ENCODE assay signal across 23 cellular contexts in genomic region chr7:101428093-101428866, GRCh38.
A peak's percentile ranks its signal among the peaks of the same experiment; 100 is the strongest.
DNase-seq lines count a peak whose midpoint lies in the region; ATAC-seq, FAIRE-seq and TF ChIP-seq lines count a peak whose summit lies in the region.
"Had no signal": no experiment of that assay in that cellular context is flagged by ENCODE, and none has a peak within 500 bp of the region (broad histone marks: within the 10 kb centered on the region; RNA-seq: fewer than 3 reads in every experiment).

No MANE protein-coding gene starts in this region.

- peak; percentile 29 for DNase-seq in NK-92 treated with Interleukin-12 subunit alpha and Interleukin-12 subunit beta, amount 100 ng/mL, for 24 hours (lab: John Stamatoyannopoulos, UW)
- no peak for DNase-seq in NK-92 (lab: John Stamatoyannopoulos, UW; ENCODE audit: unreplicated experiment)
- DNase-seq in KBM-7 = peak; percentile 24
- DNase-seq in K562 (ENCODE audit: extremely low read depth in 1 of 4, low spot score in 3 of 4) = no peak
- no peak for DNase-seq in neural progenitor cell (ENCODE audit: low spot score)
- no peak for DNase-seq in CD4-positive, alpha-beta memory T cell
- no peak for DNase-seq in GM12892 (ENCODE audit: insufficient read length)
- DNase-seq: 8988T; CD4-positive, alpha-beta T cell; DMS153; GDM1; IMR-90; NCI-H1048; NCI-H1436; NCI-H2029; NCI-H2171; NCI-H446; NCI-H526 treated with DMSO at 0.1 percent for 48 hours; OCI-M1; Right ventricle myocardium superior had no signal

- peaks cover 3% of the 10 kb centered on the region for H3K4me1 Mint-ChIP-seq in neural progenitor cell
- peaks cover 0 to 3% (median 3%) of the 10 kb centered on the region in 4 donors for H3K4me1 Mint-ChIP-seq in CD4-positive, alpha-beta memory T cell

- H3K36me3 ChIP-seq in K562 (ENCODE audit: control insufficient read depth, insufficient read depth, low read length) = no peaks in the 10 kb centered on the region
- H3K36me3 ChIP-seq in neural progenitor cell = no peaks in the 10 kb centered on the region
- no peaks in the 10 kb centered on the region for H3K36me3 ChIP-seq in CD4-positive, alpha-beta memory T cell (ENCODE audit: insufficient read depth, low read length)

- H3K36me3 Mint-ChIP-seq in neural progenitor cell = peaks cover 7% of the 10 kb centered on the region
- no peaks in the 10 kb centered on the region for H3K36me3 Mint-ChIP-seq in CD4-positive, alpha-beta memory T cell

- H3K27me3 Mint-ChIP-seq in neural progenitor cell (ENCODE audit: insufficient read depth, low read depth) = no peaks in the 10 kb centered on the region
- H3K27me3 Mint-ChIP-seq in CD4-positive, alpha-beta memory T cell = peaks cover 6 to 9% of the 10 kb centered on the region in 2 donors

- in situ Hi-C loops in KBM-7 (cut with MboI; ENCODE audit: low pct_unique_long_range_greater_than_20kb, low sequenced_read_pairs) = no loop called here
- in situ Hi-C loops in K562 (cut with MboI) = no loop called here

- BruUV-seq in K562 (replicated peaks; lab: Mats Ljungman, UMichigan) = no TSS peak

- ATAC-seq in K562 (no peak), HG03095 (IDR thresholded peaks at IDR 0.05; ENCODE audit: unreplicated experiment) (no peak)

- H3K27ac ChIP-seq in K562 (ENCODE audit: extremely low read depth, low read depth, low read length) (no peak overlapping the region), neural progenitor cell (no peak overlapping the region)
- H3K27ac ChIP-seq in CD4-positive, alpha-beta memory T cell (ENCODE audit: low read depth, low read length) = no peak overlapping the region
- H3K27ac ChIP-seq: HL-60 had no signal

- H3F3A ChIP-seq in neural progenitor cell (ENCODE audit: low read depth) = no peaks in the 10 kb centered on the region

- H3K4me3 ChIP-seq in K562 (no peak overlapping the region), neural progenitor cell (no peak overlapping the region)
- no peak overlapping the region for H3K4me3 ChIP-seq in CD4-positive, alpha-beta memory T cell (ENCODE audit: low read length in 2 of 2)

- FAIRE-seq in K562 (lab: Jason Lieb, UNC) (peak; percentile 63), GM12892 (lab: Jason Lieb, UNC) (no peak)
- FAIRE-seq: H1 had no signal

- no peak overlapping the region for H3K9ac ChIP-seq in K562 (ENCODE audit: insufficient read depth in 1 of 2, low read depth in 2 of 2, low read length in 2 of 2)
- no peak overlapping the region for H3K9ac ChIP-seq in neural progenitor cell

- TF ChIP-seq POLR2A in K562 (conservative IDR thresholded peaks at IDR 0.05) (no peak), GM12892 (IDR thresholded peaks at IDR 0.05; ENCODE audit: low read depth, low read length) (no peak)

- peaks cover 22 to 67% of the 10 kb centered on the region in 2 experiments for H3K27me3 ChIP-seq in K562 (ENCODE audit: control insufficient read depth in 2 of 2, insufficient read depth in 2 of 2, low read length in 2 of 2)
- no peaks in the 10 kb centered on the region for H3K27me3 ChIP-seq in neural progenitor cell
- H3K27me3 ChIP-seq in CD4-positive, alpha-beta memory T cell (ENCODE audit: insufficient read depth, low read length) = no peaks in the 10 kb centered on the region

- H3K79me2 ChIP-seq in K562 (ENCODE audit: control insufficient read depth, insufficient read depth, low read length) (no peaks in the 10 kb centered on the region), neural progenitor cell (ENCODE audit: low read depth) (no peaks in the 10 kb centered on the region)

- TF ChIP-seq CTCF in K562 (IDR thresholded peaks at IDR 0.05 in 2 of 3, conservative IDR thresholded peaks at IDR 0.05 in 1 of 3; ENCODE audit: insufficient read depth in 2 of 3, low read depth in 1 of 3, low read length in 3 of 3) (no peak), neural progenitor cell (IDR thresholded peaks at IDR 0.05) (no peak)

- H3K9me1 ChIP-seq in K562 (ENCODE audit: control insufficient read depth, insufficient read depth, low read length) = no peaks in the 10 kb centered on the region

- no peak overlapping the region for H3K4me3 Mint-ChIP-seq in neural progenitor cell
- no peak overlapping the region for H3K4me3 Mint-ChIP-seq in CD4-positive, alpha-beta memory T cell
- H3K4me3 Mint-ChIP-seq: CD4-positive, alpha-beta T cell had no signal

- H3K27ac Mint-ChIP-seq in neural progenitor cell = peak overlapping the region; percentile 35
- no peak overlapping the region for H3K27ac Mint-ChIP-seq in CD4-positive, alpha-beta memory T cell
- H3K27ac Mint-ChIP-seq: CD4-positive, alpha-beta T cell had no signal

- WGBS in K562 (ENCODE audit: insufficient coverage, low coverage, missing lambda C conversion rate) = 2% methylated on average over 11 of the region's 11 CpGs

- POLR2A ChIA-PET in K562 (lab: Yijun Ruan, JAX) = no interaction called here
- POLR2A ChIA-PET in CD4-positive, alpha-beta memory T cell (lab: Charles Lee; ENCODE audit: partially characterized antibody) = no interaction called here

- CTCF ChIA-PET in K562 (lab: Yijun Ruan, JAX; ENCODE audit: low intra/inter-chr PET ratio) = interaction anchor here (0.6 kb wide), 1 partner anchor 807 kb away, joined by 4 read pairs; no protein-coding TSS in a partner anchor
- CTCF ChIA-PET in CD4-positive, alpha-beta memory T cell (lab: Charles Lee; ENCODE audit: partially characterized antibody) = no interaction called here

- H2AFZ ChIP-seq in K562 (ENCODE audit: low read depth, low read length) (no peak overlapping the region), neural progenitor cell (replicated peaks) (no peak overlapping the region)

- peaks cover 2% of the 10 kb centered on the region for H3K9me3 Mint-ChIP-seq in neural progenitor cell
- H3K9me3 Mint-ChIP-seq in CD4-positive, alpha-beta memory T cell = peaks cover 0 to 3% (median 0%) of the 10 kb centered on the region in 8 donors
- H3K9me3 Mint-ChIP-seq: CD4-positive, alpha-beta T cell had no signal

- H3K9me3 ChIP-seq in K562 (replicated peaks; ENCODE audit: control insufficient read depth, insufficient read depth, low read depth, low read length) (no peaks in the 10 kb centered on the region), neural progenitor cell (ENCODE audit: low read depth) (no peaks in the 10 kb centered on the region)
- no peaks in the 10 kb centered on the region for H3K9me3 ChIP-seq in CD4-positive, alpha-beta memory T cell (ENCODE audit: control insufficient read depth in 1 of 2, low read length in 2 of 2)

- TF ChIP-seq EP300 in K562 (IDR thresholded peaks at IDR 0.05; ENCODE audit: low read length) = no peak

- H4K20me1 ChIP-seq in K562 (replicated peaks; ENCODE audit: control insufficient read depth, insufficient read depth, low read length) (no peaks in the 10 kb centered on the region; the same call in 1 of the 2 replicates), neural progenitor cell (ENCODE audit: low read depth) (no peaks in the 10 kb centered on the region)

- TF ChIP-seq RAD21 in K562 (CRISPR knock-in tag; conservative IDR thresholded peaks at IDR 0.05 in 1 of 2, IDR thresholded peaks at IDR 0.05 in 1 of 2) = no peak

- intact Hi-C loops in K562 (cut with micrococcal nuclease) = no loop called here
- intact Hi-C loops in CD4-positive, alpha-beta memory T cell (cut with micrococcal nuclease) = no loop called here

- H3K4me1 ChIP-seq in K562 (replicated peaks in 1 of 2; ENCODE audit: control insufficient read depth in 2 of 2, insufficient read depth in 2 of 2, low read length in 2 of 2) = no peaks in the 10 kb centered on the region
- no peaks in the 10 kb centered on the region for H3K4me1 ChIP-seq in neural progenitor cell
- no peaks in the 10 kb centered on the region for H3K4me1 ChIP-seq in CD4-positive, alpha-beta memory T cell (ENCODE audit: insufficient read depth, low read length)

- H3K4me2 ChIP-seq in K562 (ENCODE audit: insufficient read depth, low read length) (no peak overlapping the region), neural progenitor cell (no peak overlapping the region)

TF ChIP-seq in K562, 482 proteins besides CTCF, POLR2A, EP300 and RAD21 (continues in another document):
- TF ChIP-seq TEAD4 (IDR thresholded peaks at IDR 0.05; ENCODE audit: low read length) (no peak), TEAD4 (CRISPR knock-in tag; IDR thresholded peaks at IDR 0.05; ENCODE audit: borderline replicate concordance) (no peak), TSHZ1 (CRISPR knock-in tag; IDR thresholded peaks at IDR 0.05) (no peak), ETV6 (IDR thresholded peaks at IDR 0.05; ENCODE audit: borderline replicate concordance in 1 of 2, low read depth in 2 of 2, low read length in 1 of 2) (no peak), ETV6 (CRISPR knock-in tag; IDR thresholded peaks at IDR 0.05; ENCODE audit: borderline replicate concordance) (no peak)

Comparison
In these comparisons a context has a peak if more than half of its experiments do, and no peak if none do; other contexts are left out.
1. DNase-seq: peak in NK-92 treated with Interleukin-12 subunit alpha and Interleukin-12 subunit beta, amount 100 ng/mL, for 24 hours (single experiment) and KBM-7 (single experiment); none in NK-92 (single experiment), K562 (0 of 4), neural progenitor cell (single experiment), CD4-positive, alpha-beta memory T cell (0 of 5) and GM12892 (single experiment).